ENCODE assay signal across 24 cellular contexts in the genomic region with DNA sequence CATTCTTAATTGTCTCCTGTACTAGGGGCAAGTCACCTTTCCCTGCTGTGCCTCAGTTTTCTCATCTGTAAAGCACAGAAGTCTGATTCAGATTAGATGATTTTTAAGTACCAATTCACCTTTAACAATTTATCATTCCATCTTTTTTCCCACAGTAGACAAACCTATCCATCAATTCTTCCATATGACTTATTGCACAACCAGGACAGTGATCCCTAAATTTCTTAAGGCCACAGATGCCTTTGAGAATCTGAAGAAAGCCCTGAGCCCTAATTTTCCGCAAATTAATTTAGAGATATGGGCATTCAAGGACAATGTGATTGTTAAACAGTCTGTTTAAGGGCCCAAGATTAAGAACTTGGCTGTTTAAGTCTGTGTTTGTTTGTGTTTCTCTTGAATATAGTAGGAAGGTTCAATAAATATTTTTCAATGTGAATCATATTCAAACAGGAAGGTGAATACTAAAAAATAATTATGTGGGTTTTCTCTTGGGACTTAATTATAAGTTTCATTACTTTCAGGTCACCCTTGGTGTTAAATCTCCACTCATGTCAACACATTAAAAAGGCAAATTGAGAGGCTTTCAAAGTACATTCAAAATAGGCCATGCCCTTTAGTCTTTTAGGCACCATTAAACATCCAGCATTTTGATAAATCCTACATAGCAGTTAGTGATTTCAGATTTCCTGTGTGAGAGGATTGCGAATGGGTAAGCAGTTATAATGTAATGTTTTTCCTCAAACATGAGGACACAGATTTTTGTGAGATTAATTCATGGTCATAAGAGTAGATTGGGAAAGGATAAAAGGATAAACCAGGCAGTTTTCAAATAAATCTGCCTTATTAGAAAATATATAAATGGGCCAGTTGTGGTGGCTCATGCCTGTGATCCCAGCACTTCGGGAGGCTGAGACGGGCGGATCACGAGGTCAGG. TPM values are rescaled to one million over a fixed set of nuclear protein-coding genes. Genes with fewer than 3 reads are reported as not detected.
"Had no signal": no experiment of that assay in that cellular context is flagged by ENCODE, and none has a peak within 500 bp of the region (broad histone marks: within the 10 kb centered on the region; RNA-seq: fewer than 3 reads in every experiment).

No MANE protein-coding gene starts in this region.

- ATAC-seq: activated CD8-positive, alpha-beta memory T cell treated with anti-CD3 and anti-CD28 coated beads, Interleukin-2, amount 10 ng/mL, durations not matched to agents 7 days and 5 days; gastroesophageal sphincter; heart left ventricle; naive thymus-derived CD4-positive, alpha-beta T cell; pancreas; sciatic nerve; stimulated activated naive B cell treated with anti-CD40 and anti-IgM and Interleukin-4, amounts not matched to agents 10 μg/mL and 1 μg/mL and 100 μg/mL, for 72 hours had no signal

- H3K9me3 ChIP-seq: gastroesophageal sphincter, heart left ventricle, pancreas, spleen, thyroid gland had no signal

- FAIRE-seq: colon, pancreas, urothelium cell line had no signal

- H3K27me3 ChIP-seq: brain microvascular endothelial cell, gastroesophageal sphincter, heart left ventricle, pancreas, thyroid gland had no signal

- H3K36me3 ChIP-seq: brain microvascular endothelial cell, gastroesophageal sphincter, heart left ventricle, pancreas, spleen, thyroid gland had no signal

- H3K27ac ChIP-seq: brain microvascular endothelial cell, epithelial cell of prostate, gastroesophageal sphincter, heart left ventricle, pancreas, spleen, thyroid gland had no signal

- H3K4me3 ChIP-seq: gastroesophageal sphincter, heart left ventricle, pancreas, spleen, thyroid gland had no signal

- DNase-seq: activated CD4-positive, alpha-beta memory T cell treated with anti-CD3 and anti-CD28 coated beads, Interleukin-2, amount 10 ng/mL, durations not matched to agents 7 days and 5 days; activated CD4-positive, alpha-beta T cell treated with anti-CD3 and anti-CD28 coated beads for 48 hours; activated CD4-positive, CD25-positive, alpha-beta regulatory T cell; activated CD8-positive, alpha-beta memory T cell treated with anti-CD3 and anti-CD28 coated beads, Interleukin-2, amount 10 ng/mL, durations not matched to agents 7 days and 5 days; aorta; brain microvascular endothelial cell; central memory CD4-positive, alpha-beta T cell; endodermal cell; heart left ventricle; immature natural killer cell; naive thymus-derived CD4-positive, alpha-beta T cell; pancreas; spleen; stimulated activated naive B cell treated with anti-CD40 and anti-IgM and Interleukin-4, amounts not matched to agents 10 μg/mL and 1 μg/mL and 100 μg/mL, for 72 hours; T-helper 1 cell; T-helper 9 cell; thyroid gland had no signal

RNA-seq across cellular contexts. Expression of a gene that starts 54.7 kb away (rescaled TPM):
- total RNA-seq: activated CD4-positive, alpha-beta memory T cell treated with anti-CD3 and anti-CD28 coated beads, Interleukin-2, amount 10 ng/mL, durations not matched to agents 7 days and 5 days; activated CD8-positive, alpha-beta memory T cell treated with anti-CD3 and anti-CD28 coated beads, Interleukin-2, amount 10 ng/mL, durations not matched to agents 7 days and 5 days; aorta; endodermal cell; gastroesophageal sphincter; heart left ventricle; liver; mucosa of gallbladder; naive thymus-derived CD4-positive, alpha-beta T cell; pancreas; sciatic nerve; spleen; thyroid gland had no signal
- polyA plus RNA-seq: aorta; heart left ventricle; immature natural killer cell; liver; naive thymus-derived CD4-positive, alpha-beta T cell; spleen had no signal
